In the genomic region with DNA sequence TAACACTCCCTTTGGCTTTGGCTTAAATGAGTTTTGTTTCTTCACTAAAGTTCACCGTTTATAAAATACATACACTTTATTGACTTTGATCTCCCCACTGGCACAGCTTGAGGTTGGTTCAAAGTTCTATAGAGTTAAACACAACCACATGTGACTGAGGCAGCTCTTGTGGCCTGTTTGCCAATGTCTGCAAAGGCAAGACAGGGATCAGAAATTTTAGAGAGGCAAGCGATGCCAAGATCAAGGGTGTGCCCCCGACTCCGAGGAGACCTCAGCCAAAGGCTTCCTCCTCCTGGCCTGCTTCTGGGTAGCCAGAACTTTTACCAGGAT, we compare ENCODE assay signal across 18 cellular contexts.
"Had no signal": no experiment of that assay in that cellular context is flagged by ENCODE, and none has a peak within 500 bp of the region (broad histone marks: within the 10 kb centered on the region; RNA-seq: fewer than 3 reads in every experiment).

No MANE protein-coding gene starts in this region.

- ATAC-seq: esophagus mucosa; foreskin keratinocyte; SK-N-SH treated with all-trans-retinoic acid at 6 μM for 48 hours; stimulated activated naive B cell treated with anti-CD40 and anti-IgM and Interleukin-4, amounts not matched to agents 10 μg/mL and 1 μg/mL and 100 μg/mL, for 72 hours had no signal

- H3K27me3 Mint-ChIP-seq: stimulated activated naive B cell treated with anti-CD40 and anti-IgM and Interleukin-4, amounts not matched to agents 10 μg/mL and 1 μg/mL and 100 μg/mL, for 72 hours had no signal

- H3K36me3 Mint-ChIP-seq: stimulated activated naive B cell treated with anti-CD40 and anti-IgM and Interleukin-4, amounts not matched to agents 10 μg/mL and 1 μg/mL and 100 μg/mL, for 72 hours had no signal

- H3K27me3 ChIP-seq: brain microvascular endothelial cell, ovary, upper lobe of right lung had no signal

- H3K4me3 ChIP-seq: ovary, upper lobe of right lung had no signal

- H3K4me3 Mint-ChIP-seq: mesothelial cell of epicardium; neural crest cell; stimulated activated naive B cell treated with anti-CD40 and anti-IgM and Interleukin-4, amounts not matched to agents 10 μg/mL and 1 μg/mL and 100 μg/mL, for 72 hours; T-helper 1 cell treated with Interleukin-12 subunit alpha and Interleukin-12 subunit beta and Interleukin-4 antibody, amounts not matched to agents 30 μg/mL and 1 μg/mL, for 36 hours had no signal

- H3K27ac Mint-ChIP-seq: mesothelial cell of epicardium; stimulated activated naive B cell treated with anti-CD40 and anti-IgM and Interleukin-4, amounts not matched to agents 10 μg/mL and 1 μg/mL and 100 μg/mL, for 72 hours; T-helper 1 cell treated with Interleukin-12 subunit alpha and Interleukin-12 subunit beta and Interleukin-4 antibody, amounts not matched to agents 30 μg/mL and 1 μg/mL, for 36 hours had no signal

- H3K9me3 ChIP-seq: ovary, upper lobe of right lung had no signal

- DNase-seq: activated CD4-positive, alpha-beta T cell treated with anti-CD3 and anti-CD28 coated beads, Interleukin-2, amount 50 U/mL, for 4 hours; activated naive CD4-positive, alpha-beta T cell treated with anti-CD3 and anti-CD28 coated beads, Interleukin-2, amount 50 U/mL, for 16 hours; activated T-cell treated with anti-CD3 and anti-CD28 coated beads, Interleukin-2, amount 50 U/mL, for 1 hour; amniotic stem cell; brain microvascular endothelial cell; cerebellar nuclear complex; foreskin keratinocyte; head of caudate nucleus; kidney; ovary; stimulated activated CD4-positive, alpha-beta T cell treated with anti-CD3 and anti-CD28 coated beads, Interleukin-2, amount 100 ng/mL, for 24 hours; stimulated activated naive B cell treated with anti-CD40 and anti-IgM and Interleukin-4, amounts not matched to agents 10 μg/mL and 1 μg/mL and 100 μg/mL, for 72 hours; upper lobe of right lung had no signal

- H3K4me1 ChIP-seq: foreskin keratinocyte had no signal

- H3K9me3 Mint-ChIP-seq: T-helper 1 cell treated with Interleukin-12 subunit alpha and Interleukin-12 subunit beta and Interleukin-4 antibody, amounts not matched to agents 30 μg/mL and 1 μg/mL, for 36 hours had no signal

- H3K36me3 ChIP-seq: brain microvascular endothelial cell, ovary, upper lobe of right lung had no signal

- H3K27ac ChIP-seq: brain microvascular endothelial cell, foreskin keratinocyte, ovary had no signal
